ENCODE assay signal across 9 cellular contexts in the genomic region with DNA sequence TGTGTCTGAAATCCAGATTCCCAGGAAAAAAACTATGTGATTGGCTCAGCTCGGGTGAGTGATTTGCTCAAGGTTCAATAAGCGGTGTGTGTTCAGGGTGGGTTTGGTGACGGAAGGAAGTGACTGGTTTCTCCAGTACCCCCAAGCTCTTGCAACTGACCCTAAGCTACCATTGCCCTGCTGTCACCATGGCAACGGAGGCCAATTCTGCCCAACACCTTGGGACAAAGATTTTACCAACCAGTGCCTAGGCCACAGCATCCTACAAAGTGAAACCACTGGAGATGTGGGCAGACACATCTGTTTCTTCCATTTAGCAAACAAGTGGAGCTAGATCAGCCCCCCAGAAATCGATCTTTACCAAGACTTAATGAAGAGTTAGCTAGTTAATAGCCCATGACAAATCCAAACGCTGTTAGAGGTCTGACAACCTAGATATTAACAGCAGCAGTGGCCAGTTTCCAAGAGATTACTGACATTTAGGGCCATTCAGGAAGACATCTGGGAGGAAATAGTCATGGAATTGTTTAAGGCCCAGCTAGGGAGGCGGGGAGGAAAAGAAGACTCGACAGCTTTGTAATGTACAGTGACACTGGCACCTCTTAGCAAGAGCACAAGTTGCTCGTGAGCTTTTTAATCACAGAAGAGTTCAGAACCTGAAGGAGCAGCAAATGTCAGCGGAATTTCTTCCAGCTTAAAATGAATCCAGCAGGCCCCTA.
"Had no signal": no experiment of that assay in that cellular context is flagged by ENCODE, and none has a peak within 500 bp of the region (broad histone marks: within the 10 kb centered on the region; RNA-seq: fewer than 3 reads in every experiment).

No MANE protein-coding gene starts in this region.

- H3K27me3 ChIP-seq: colonic mucosa, tibial artery had no signal

- H3K27ac ChIP-seq: colonic mucosa, tibial artery had no signal

- DNase-seq: activated CD4-positive, alpha-beta T cell treated with anti-CD3 and anti-CD28 coated beads, Interleukin-2, amount 50 U/mL, for 1 hour; activated naive CD4-positive, alpha-beta T cell treated with anti-CD3 and anti-CD28 coated beads for 36 hours; activated T-cell treated with anti-CD3 and anti-CD28 coated beads for 4 hours; caudate nucleus; colonic mucosa; effector CD4-positive, alpha-beta T cell; stimulated activated CD4-positive, alpha-beta T cell treated with anti-CD3 and anti-CD28 coated beads, Interleukin-4, amount 100 ng/mL, for 4 hours; tibial artery had no signal

- H3K9me3 ChIP-seq: colonic mucosa, tibial artery had no signal

- H3K4me1 ChIP-seq: colonic mucosa had no signal

- H3K36me3 ChIP-seq: colonic mucosa, tibial artery had no signal

- H3K4me3 ChIP-seq: colonic mucosa, tibial artery had no signal

- ATAC-seq: natural killer cell treated with Interleukin-12 subunit alpha and Interleukin-12 subunit beta and Interleukin-15 and Interleukin-18, amount 100 ng/mL, for 72 hours had no signal
